ENCODE assay signal across 1 cellular context in the genomic region with DNA sequence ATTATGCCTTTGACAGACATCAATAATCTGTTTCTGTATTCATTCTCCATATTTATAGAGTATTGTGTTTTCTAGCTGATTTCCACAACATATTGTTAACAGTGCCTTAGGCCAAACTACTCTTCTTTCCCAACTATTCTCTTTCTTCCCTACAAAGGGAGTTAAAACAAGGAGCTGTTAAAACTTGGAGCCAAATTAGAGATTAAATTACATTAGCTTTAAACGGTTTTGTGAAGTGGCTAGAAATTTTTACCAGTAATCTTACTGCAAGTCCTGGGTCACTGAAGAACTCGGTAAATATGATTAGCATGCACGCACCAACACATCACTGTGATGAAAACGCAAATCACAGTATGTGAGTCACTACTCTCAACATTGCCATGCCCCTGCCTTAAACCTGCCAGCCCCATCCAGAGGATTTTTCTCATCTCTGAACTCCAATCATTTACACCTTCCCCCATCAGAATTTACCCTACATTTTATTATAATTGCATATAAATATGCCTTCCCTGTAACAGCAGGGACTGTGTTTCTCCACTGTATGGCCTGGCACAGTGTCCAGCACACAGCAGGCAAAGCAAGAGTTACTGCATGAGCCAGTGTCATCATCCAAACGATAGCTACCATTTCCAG.
TF ChIP-seq lines count a peak whose summit lies in the region.

No MANE protein-coding gene starts in this region.

TF ChIP-seq in K562, 482 proteins besides CTCF, POLR2A, EP300 and RAD21 (continued from another document and continues in another):
- TF ChIP-seq ZNF347 (CRISPR knock-in tag; IDR thresholded peaks at IDR 0.05; ENCODE audit: low read depth) (no peak), ELK3 (CRISPR knock-in tag; IDR thresholded peaks at IDR 0.05) (no peak), MAFK (IDR thresholded peaks at IDR 0.05; ENCODE audit: low read length) (no peak), CHD1 (IDR thresholded peaks at IDR 0.05; ENCODE audit: low read length) (no peak), PRMT5 (CRISPR knock-in tag; IDR thresholded peaks at IDR 0.05) (no peak), ZC3H8 (IDR thresholded peaks at IDR 0.05) (no peak), NRF1 (conservative IDR thresholded peaks at IDR 0.05 in 1 of 2, IDR thresholded peaks at IDR 0.05 in 1 of 2) (no peak; a peak in 1 of 4 replicates), ZNF518B (CRISPR knock-in tag; IDR thresholded peaks at IDR 0.05) (no peak), ZBTB17 (CRISPR knock-in tag; IDR thresholded peaks at IDR 0.05) (no peak), ATF3 (IDR thresholded peaks at IDR 0.05) (peak; percentile 65), ATF3 (CRISPR knock-in tag; conservative IDR thresholded peaks at IDR 0.05) (no peak), FOXK2 (conservative IDR thresholded peaks at IDR 0.05 in 1 of 2, IDR thresholded peaks at IDR 0.05 in 1 of 2; ENCODE audit: low read depth in 2 of 2) (no peak), TAF1 (IDR thresholded peaks at IDR 0.05; ENCODE audit: control insufficient read depth, extremely low read depth, insufficient read depth, low read length, severe bottlenecking) (no peak), THRA (IDR thresholded peaks at IDR 0.05) (no peak), POU5F1 (IDR thresholded peaks at IDR 0.05; ENCODE audit: borderline replicate concordance, low read depth, low read length, partially characterized antibody) (no peak), CREB1 (IDR thresholded peaks at IDR 0.05) (no peak), CREB1 (CRISPR knock-in tag; IDR thresholded peaks at IDR 0.05) (no peak), CHCHD3 (CRISPR knock-in tag; IDR thresholded peaks at IDR 0.05) (0 out of 2 replicates have a peak, but pooled peaks have one; percentile 54), ID3 (CRISPR knock-in tag; IDR thresholded peaks at IDR 0.05) (no peak), ID3 (tag; IDR thresholded peaks at IDR 0.05) (no peak; the same call in 1 of the 2 replicates), WHSC1 (IDR thresholded peaks at IDR 0.05; ENCODE audit: low read length) (no peak), YY1 (IDR thresholded peaks at IDR 0.05; ENCODE audit: borderline replicate concordance in 1 of 3, control insufficient read depth in 1 of 3, extremely low read depth in 1 of 3, insufficient read depth in 3 of 3, insufficient read length in 1 of 3, insufficient replicate concordance in 2 of 3, low read depth in 1 of 3, low read length in 2 of 3) (no peak), KDM1A (IDR thresholded peaks at IDR 0.05) (peak; percentile 32 to 54; a peak in 2 of 4 replicates), ZNF609 (CRISPR knock-in tag; IDR thresholded peaks at IDR 0.05; ENCODE audit: borderline replicate concordance) (no peak), RBM39 (optimal IDR thresholded peaks at IDR 0.05; ENCODE audit: low read depth, low read length) (no peak), E2F8 (IDR thresholded peaks at IDR 0.05; ENCODE audit: low read depth, partially characterized antibody) (no peak), CSDE1 (IDR thresholded peaks at IDR 0.05) (no peak)
- TF ChIP-seq, protein P1, sequence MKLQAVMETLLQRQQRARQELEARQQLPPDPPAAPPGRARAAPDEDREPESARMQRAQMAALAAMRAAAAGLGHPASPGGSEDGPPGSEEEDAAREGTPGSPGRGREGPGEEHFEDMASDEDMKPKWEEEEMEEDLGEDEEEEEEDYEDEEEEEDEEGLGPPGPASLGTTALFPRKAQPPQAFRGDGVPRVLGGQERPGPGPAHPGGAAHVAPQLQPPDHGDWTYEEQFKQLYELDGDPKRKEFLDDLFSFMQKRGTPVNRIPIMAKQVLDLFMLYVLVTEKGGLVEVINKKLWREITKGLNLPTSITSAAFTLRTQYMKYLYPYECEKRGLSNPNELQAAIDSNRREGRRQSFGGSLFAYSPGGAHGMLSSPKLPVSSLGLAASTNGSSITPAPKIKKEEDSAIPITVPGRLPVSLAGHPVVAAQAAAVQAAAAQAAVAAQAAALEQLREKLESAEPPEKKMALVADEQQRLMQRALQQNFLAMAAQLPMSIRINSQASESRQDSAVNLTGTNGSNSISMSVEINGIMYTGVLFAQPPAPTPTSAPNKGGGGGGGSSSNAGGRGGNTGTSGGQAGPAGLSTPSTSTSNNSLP (IDR thresholded peaks at IDR 0.05; ENCODE audit: borderline replicate concordance, low read depth, low read length), result 0 out of 2 replicates have a peak, but pooled peaks have one; percentile 25
- TF ChIP-seq, protein P2, sequence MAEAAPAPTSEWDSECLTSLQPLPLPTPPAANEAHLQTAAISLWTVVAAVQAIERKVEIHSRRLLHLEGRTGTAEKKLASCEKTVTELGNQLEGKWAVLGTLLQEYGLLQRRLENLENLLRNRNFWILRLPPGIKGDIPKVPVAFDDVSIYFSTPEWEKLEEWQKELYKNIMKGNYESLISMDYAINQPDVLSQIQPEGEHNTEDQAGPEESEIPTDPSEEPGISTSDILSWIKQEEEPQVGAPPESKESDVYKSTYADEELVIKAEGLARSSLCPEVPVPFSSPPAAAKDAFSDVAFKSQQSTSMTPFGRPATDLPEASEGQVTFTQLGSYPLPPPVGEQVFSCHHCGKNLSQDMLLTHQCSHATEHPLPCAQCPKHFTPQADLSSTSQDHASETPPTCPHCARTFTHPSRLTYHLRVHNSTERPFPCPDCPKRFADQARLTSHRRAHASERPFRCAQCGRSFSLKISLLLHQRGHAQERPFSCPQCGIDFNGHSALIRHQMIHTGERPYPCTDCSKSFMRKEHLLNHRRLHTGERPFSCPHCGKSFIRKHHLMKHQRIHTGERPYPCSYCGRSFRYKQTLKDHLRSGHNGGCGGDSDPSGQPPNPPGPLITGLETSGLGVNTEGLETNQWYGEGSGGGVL (CRISPR knock-in tag; IDR thresholded peaks at IDR 0.05), result no peak
- TF ChIP-seq, protein P3, sequence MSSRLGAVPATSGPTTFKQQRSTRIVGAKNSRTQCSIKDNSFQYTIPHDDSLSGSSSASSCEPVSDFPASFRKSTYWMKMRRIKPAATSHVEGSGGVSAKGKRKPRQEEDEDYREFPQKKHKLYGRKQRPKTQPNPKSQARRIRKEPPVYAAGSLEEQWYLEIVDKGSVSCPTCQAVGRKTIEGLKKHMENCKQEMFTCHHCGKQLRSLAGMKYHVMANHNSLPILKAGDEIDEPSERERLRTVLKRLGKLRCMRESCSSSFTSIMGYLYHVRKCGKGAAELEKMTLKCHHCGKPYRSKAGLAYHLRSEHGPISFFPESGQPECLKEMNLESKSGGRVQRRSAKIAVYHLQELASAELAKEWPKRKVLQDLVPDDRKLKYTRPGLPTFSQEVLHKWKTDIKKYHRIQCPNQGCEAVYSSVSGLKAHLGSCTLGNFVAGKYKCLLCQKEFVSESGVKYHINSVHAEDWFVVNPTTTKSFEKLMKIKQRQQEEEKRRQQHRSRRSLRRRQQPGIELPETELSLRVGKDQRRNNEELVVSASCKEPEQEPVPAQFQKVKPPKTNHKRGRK (tag; IDR thresholded peaks at IDR 0.05), result peak; percentile 66
